In genomic region chr17:36760425-36760824, GRCh38 we compare ENCODE assay signal across 7 cellular contexts.
"Had no signal": no experiment of that assay in that cellular context is flagged by ENCODE, and none has a peak within 500 bp of the region (broad histone marks: within the 10 kb centered on the region; RNA-seq: fewer than 3 reads in every experiment).

No MANE protein-coding gene starts in this region.

- H3K27ac ChIP-seq: HL-60 had no signal

- H3K4me3 ChIP-seq: HAP-1 had no signal

- H3K9me3 ChIP-seq: HAP-1 had no signal

- DNase-seq: GOT3, H7, HFFc6, KG1 had no signal

- ATAC-seq: HCT116 had no signal

- H3K4me1 ChIP-seq: HAP-1 had no signal

- H3K36me3 ChIP-seq: HAP-1 had no signal
